Comparison of ENCODE assay signal across 1 cellular context in the genomic region with DNA sequence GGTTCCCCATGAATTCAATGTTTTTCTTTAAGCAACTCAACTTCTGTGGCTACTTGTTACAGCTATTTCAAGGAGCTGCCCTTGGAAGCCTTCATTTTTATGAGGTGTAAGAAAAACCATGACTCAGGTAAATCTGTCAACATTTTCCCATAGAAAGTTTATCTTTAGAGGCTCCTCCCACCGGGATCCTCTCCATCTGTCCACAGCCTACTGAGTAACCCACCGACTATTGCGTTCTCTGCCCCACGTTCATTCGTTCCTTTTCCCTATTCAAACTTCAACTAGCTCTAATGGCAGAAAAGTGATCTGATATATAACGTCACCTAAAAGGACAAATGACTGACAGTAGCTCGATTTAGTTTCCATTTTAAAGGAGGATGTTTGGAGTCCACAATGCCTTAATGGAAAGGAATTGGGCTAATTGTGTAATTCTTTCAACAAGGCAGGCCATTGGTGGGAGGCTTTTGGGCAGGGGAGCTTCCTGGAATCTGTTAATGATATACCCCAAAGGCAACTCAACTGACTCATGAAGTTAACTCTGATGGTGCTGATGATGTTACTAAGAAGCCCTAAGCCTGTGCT.
TF ChIP-seq lines count a peak whose summit lies in the region.

No MANE protein-coding gene starts in this region.

TF ChIP-seq in K562, 482 proteins besides CTCF, POLR2A, EP300 and RAD21 (continued from another document):
- TF ChIP-seq, protein P1, sequence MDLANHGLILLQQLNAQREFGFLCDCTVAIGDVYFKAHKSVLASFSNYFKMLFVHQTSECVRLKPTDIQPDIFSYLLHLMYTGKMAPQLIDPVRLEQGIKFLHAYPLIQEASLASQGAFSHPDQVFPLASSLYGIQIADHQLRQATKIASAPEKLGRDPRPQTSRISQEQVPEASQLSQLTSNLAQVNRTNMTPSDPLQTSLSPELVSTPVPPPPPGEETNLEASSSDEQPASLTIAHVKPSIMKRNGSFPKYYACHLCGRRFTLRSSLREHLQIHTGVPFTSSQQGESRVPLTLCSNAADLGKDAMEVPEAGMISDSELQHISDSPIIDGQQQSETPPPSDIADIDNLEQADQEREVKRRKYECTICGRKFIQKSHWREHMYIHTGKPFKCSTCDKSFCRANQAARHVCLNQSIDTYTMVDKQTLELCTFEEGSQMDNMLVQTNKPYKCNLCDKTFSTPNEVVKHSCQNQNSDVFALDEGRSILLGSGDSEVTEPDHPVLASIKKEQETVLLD (IDR thresholded peaks at IDR 0.05): no peak
- TF ChIP-seq ZNF436 (CRISPR knock-in tag; IDR thresholded peaks at IDR 0.05): no peak
- no peak for TF ChIP-seq NR3C1 (CRISPR knock-in tag; IDR thresholded peaks at IDR 0.05)
- TF ChIP-seq, protein P2, sequence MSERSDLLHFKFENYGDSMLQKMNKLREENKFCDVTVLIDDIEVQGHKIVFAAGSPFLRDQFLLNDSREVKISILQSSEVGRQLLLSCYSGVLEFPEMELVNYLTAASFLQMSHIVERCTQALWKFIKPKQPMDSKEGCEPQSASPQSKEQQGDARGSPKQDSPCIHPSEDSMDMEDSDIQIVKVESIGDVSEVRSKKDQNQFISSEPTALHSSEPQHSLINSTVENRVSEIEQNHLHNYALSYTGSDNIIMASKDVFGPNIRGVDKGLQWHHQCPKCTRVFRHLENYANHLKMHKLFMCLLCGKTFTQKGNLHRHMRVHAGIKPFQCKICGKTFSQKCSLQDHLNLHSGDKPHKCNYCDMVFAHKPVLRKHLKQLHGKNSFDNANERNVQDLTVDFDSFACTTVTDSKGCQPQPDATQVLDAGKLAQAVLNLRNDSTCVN (CRISPR knock-in tag; IDR thresholded peaks at IDR 0.05): no peak
- TF ChIP-seq C11orf30 (IDR thresholded peaks at IDR 0.05; ENCODE audit: low read depth): peak; percentile 77
- TF ChIP-seq, protein P3, sequence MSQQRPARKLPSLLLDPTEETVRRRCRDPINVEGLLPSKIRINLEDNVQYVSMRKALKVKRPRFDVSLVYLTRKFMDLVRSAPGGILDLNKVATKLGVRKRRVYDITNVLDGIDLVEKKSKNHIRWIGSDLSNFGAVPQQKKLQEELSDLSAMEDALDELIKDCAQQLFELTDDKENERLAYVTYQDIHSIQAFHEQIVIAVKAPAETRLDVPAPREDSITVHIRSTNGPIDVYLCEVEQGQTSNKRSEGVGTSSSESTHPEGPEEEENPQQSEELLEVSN (IDR thresholded peaks at IDR 0.05; ENCODE audit: borderline replicate concordance in 1 of 2, extremely low read depth in 1 of 2, insufficient read depth in 1 of 2, insufficient read length in 1 of 2, low read depth in 1 of 2, low read length in 1 of 2, poor library complexity in 1 of 2, severe bottlenecking in 1 of 2): no peak
- no peak for TF ChIP-seq ZNF830 (CRISPR knock-in tag; IDR thresholded peaks at IDR 0.05)
- no peak for TF ChIP-seq ZKSCAN8 (CRISPR knock-in tag; IDR thresholded peaks at IDR 0.05)
- no peak for TF ChIP-seq ZNF586 (CRISPR knock-in tag; conservative IDR thresholded peaks at IDR 0.05)
- no peak for TF ChIP-seq MBD2 (IDR thresholded peaks at IDR 0.05; ENCODE audit: borderline replicate concordance, low read depth)
- TF ChIP-seq KLF13 (tag; IDR thresholded peaks at IDR 0.05; ENCODE audit: borderline replicate concordance, low read depth): no peak
- no peak for TF ChIP-seq KLF1 (tag; IDR thresholded peaks at IDR 0.05)
- TF ChIP-seq MAFK (IDR thresholded peaks at IDR 0.05; ENCODE audit: low read length): 0 out of 2 replicates have a peak, but pooled peaks have one; percentile 6
- TF ChIP-seq MAFG (tag; conservative IDR thresholded peaks at IDR 0.05): peak; percentile 75
- TF ChIP-seq TCF3 (CRISPR knock-in tag; IDR thresholded peaks at IDR 0.05): no peak
- TF ChIP-seq PHF20 (IDR thresholded peaks at IDR 0.05; ENCODE audit: partially characterized antibody): no peak
- TF ChIP-seq POLR2G (IDR thresholded peaks at IDR 0.05; ENCODE audit: low read depth, low read length): no peak
- no peak for TF ChIP-seq ELF4 (CRISPR knock-in tag; IDR thresholded peaks at IDR 0.05)
- TF ChIP-seq HNRNPUL1 (IDR thresholded peaks at IDR 0.05; ENCODE audit: low read length): no peak
- TF ChIP-seq, protein P4, sequence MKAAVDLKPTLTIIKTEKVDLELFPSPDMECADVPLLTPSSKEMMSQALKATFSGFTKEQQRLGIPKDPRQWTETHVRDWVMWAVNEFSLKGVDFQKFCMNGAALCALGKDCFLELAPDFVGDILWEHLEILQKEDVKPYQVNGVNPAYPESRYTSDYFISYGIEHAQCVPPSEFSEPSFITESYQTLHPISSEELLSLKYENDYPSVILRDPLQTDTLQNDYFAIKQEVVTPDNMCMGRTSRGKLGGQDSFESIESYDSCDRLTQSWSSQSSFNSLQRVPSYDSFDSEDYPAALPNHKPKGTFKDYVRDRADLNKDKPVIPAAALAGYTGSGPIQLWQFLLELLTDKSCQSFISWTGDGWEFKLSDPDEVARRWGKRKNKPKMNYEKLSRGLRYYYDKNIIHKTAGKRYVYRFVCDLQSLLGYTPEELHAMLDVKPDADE (conservative IDR thresholded peaks at IDR 0.05; ENCODE audit: control insufficient read depth, low read depth, low read length): no peak
- TF ChIP-seq MYBL2 (IDR thresholded peaks at IDR 0.05; ENCODE audit: low read depth): no peak
- TF ChIP-seq MYBL2 (CRISPR knock-in tag; IDR thresholded peaks at IDR 0.05; ENCODE audit: borderline replicate concordance): no peak
- TF ChIP-seq PHTF2 (CRISPR knock-in tag; IDR thresholded peaks at IDR 0.05): no peak
- TF ChIP-seq, protein P5, sequence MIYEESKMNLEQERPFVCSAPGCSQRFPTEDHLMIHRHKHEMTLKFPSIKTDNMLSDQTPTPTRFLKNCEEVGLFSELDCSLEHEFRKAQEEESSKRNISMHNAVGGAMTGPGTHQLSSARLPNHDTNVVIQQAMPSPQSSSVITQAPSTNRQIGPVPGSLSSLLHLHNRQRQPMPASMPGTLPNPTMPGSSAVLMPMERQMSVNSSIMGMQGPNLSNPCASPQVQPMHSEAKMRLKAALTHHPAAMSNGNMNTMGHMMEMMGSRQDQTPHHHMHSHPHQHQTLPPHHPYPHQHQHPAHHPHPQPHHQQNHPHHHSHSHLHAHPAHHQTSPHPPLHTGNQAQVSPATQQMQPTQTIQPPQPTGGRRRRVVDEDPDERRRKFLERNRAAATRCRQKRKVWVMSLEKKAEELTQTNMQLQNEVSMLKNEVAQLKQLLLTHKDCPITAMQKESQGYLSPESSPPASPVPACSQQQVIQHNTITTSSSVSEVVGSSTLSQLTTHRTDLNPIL (CRISPR knock-in tag; IDR thresholded peaks at IDR 0.05): no peak
- no peak for TF ChIP-seq SMAD2 (IDR thresholded peaks at IDR 0.05; ENCODE audit: low read depth, low read length)
- TF ChIP-seq ZNF121 (CRISPR knock-in tag; conservative IDR thresholded peaks at IDR 0.05): no peak
- TF ChIP-seq, protein P6, sequence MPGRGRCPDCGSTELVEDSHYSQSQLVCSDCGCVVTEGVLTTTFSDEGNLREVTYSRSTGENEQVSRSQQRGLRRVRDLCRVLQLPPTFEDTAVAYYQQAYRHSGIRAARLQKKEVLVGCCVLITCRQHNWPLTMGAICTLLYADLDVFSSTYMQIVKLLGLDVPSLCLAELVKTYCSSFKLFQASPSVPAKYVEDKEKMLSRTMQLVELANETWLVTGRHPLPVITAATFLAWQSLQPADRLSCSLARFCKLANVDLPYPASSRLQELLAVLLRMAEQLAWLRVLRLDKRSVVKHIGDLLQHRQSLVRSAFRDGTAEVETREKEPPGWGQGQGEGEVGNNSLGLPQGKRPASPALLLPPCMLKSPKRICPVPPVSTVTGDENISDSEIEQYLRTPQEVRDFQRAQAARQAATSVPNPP (IDR thresholded peaks at IDR 0.05; ENCODE audit: borderline replicate concordance, insufficient read depth, insufficient read length): no peak
- no peak for TF ChIP-seq MCM2 (IDR thresholded peaks at IDR 0.05; ENCODE audit: low read depth)
- TF ChIP-seq BRF1 (IDR thresholded peaks at IDR 0.05; ENCODE audit: borderline replicate concordance, extremely low read depth, insufficient read length): no peak
- no peak for TF ChIP-seq ZNF41 (CRISPR knock-in tag; conservative IDR thresholded peaks at IDR 0.05)
- no peak for TF ChIP-seq BACH1 (tag; IDR thresholded peaks at IDR 0.05)
- TF ChIP-seq, protein P7, sequence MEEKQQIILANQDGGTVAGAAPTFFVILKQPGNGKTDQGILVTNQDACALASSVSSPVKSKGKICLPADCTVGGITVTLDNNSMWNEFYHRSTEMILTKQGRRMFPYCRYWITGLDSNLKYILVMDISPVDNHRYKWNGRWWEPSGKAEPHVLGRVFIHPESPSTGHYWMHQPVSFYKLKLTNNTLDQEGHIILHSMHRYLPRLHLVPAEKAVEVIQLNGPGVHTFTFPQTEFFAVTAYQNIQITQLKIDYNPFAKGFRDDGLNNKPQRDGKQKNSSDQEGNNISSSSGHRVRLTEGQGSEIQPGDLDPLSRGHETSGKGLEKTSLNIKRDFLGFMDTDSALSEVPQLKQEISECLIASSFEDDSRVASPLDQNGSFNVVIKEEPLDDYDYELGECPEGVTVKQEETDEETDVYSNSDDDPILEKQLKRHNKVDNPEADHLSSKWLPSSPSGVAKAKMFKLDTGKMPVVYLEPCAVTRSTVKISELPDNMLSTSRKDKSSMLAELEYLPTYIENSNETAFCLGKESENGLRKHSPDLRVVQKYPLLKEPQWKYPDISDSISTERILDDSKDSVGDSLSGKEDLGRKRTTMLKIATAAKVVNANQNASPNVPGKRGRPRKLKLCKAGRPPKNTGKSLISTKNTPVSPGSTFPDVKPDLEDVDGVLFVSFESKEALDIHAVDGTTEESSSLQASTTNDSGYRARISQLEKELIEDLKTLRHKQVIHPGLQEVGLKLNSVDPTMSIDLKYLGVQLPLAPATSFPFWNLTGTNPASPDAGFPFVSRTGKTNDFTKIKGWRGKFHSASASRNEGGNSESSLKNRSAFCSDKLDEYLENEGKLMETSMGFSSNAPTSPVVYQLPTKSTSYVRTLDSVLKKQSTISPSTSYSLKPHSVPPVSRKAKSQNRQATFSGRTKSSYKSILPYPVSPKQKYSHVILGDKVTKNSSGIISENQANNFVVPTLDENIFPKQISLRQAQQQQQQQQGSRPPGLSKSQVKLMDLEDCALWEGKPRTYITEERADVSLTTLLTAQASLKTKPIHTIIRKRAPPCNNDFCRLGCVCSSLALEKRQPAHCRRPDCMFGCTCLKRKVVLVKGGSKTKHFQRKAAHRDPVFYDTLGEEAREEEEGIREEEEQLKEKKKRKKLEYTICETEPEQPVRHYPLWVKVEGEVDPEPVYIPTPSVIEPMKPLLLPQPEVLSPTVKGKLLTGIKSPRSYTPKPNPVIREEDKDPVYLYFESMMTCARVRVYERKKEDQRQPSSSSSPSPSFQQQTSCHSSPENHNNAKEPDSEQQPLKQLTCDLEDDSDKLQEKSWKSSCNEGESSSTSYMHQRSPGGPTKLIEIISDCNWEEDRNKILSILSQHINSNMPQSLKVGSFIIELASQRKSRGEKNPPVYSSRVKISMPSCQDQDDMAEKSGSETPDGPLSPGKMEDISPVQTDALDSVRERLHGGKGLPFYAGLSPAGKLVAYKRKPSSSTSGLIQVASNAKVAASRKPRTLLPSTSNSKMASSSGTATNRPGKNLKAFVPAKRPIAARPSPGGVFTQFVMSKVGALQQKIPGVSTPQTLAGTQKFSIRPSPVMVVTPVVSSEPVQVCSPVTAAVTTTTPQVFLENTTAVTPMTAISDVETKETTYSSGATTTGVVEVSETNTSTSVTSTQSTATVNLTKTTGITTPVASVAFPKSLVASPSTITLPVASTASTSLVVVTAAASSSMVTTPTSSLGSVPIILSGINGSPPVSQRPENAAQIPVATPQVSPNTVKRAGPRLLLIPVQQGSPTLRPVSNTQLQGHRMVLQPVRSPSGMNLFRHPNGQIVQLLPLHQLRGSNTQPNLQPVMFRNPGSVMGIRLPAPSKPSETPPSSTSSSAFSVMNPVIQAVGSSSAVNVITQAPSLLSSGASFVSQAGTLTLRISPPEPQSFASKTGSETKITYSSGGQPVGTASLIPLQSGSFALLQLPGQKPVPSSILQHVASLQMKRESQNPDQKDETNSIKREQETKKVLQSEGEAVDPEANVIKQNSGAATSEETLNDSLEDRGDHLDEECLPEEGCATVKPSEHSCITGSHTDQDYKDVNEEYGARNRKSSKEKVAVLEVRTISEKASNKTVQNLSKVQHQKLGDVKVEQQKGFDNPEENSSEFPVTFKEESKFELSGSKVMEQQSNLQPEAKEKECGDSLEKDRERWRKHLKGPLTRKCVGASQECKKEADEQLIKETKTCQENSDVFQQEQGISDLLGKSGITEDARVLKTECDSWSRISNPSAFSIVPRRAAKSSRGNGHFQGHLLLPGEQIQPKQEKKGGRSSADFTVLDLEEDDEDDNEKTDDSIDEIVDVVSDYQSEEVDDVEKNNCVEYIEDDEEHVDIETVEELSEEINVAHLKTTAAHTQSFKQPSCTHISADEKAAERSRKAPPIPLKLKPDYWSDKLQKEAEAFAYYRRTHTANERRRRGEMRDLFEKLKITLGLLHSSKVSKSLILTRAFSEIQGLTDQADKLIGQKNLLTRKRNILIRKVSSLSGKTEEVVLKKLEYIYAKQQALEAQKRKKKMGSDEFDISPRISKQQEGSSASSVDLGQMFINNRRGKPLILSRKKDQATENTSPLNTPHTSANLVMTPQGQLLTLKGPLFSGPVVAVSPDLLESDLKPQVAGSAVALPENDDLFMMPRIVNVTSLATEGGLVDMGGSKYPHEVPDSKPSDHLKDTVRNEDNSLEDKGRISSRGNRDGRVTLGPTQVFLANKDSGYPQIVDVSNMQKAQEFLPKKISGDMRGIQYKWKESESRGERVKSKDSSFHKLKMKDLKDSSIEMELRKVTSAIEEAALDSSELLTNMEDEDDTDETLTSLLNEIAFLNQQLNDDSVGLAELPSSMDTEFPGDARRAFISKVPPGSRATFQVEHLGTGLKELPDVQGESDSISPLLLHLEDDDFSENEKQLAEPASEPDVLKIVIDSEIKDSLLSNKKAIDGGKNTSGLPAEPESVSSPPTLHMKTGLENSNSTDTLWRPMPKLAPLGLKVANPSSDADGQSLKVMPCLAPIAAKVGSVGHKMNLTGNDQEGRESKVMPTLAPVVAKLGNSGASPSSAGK (IDR thresholded peaks at IDR 0.05): no peak
- no peak for TF ChIP-seq ZFP1 (CRISPR knock-in tag; IDR thresholded peaks at IDR 0.05)
- no peak for TF ChIP-seq FIP1L1 (IDR thresholded peaks at IDR 0.05; ENCODE audit: low read depth, low read length, poor library complexity, severe bottlenecking)
- TF ChIP-seq ZNF316 (IDR thresholded peaks at IDR 0.05): peak; percentile 74
- TF ChIP-seq ZNF644 (tag; IDR thresholded peaks at IDR 0.05; ENCODE audit: low read depth): no peak
- no peak for TF ChIP-seq HNRNPH1 (optimal IDR thresholded peaks at IDR 0.05; ENCODE audit: low read depth, low read length)
- no peak for TF ChIP-seq KLF6 (CRISPR knock-in tag; IDR thresholded peaks at IDR 0.05; ENCODE audit: borderline replicate concordance)
- TF ChIP-seq CBX8 (IDR thresholded peaks at IDR 0.05; ENCODE audit: borderline replicate concordance, extremely low read depth, low read depth, low read length, poor library complexity, severe bottlenecking): no peak
- peak; percentile 45; the same call in 1 of the 2 replicates for TF ChIP-seq MAFF (IDR thresholded peaks at IDR 0.05; ENCODE audit: low read length)
TF ChIP-seq in K562: peak in this region for 5.
